Comparison of ENCODE assay signal across 8 cellular contexts in genomic region chr15:70763950-70764730, GRCh38. TPM values are rescaled to one million over a fixed set of nuclear protein-coding genes. Genes with fewer than 3 reads are reported as not detected.
DNase-seq lines count a peak whose midpoint lies in the region; ATAC-seq, FAIRE-seq and TF ChIP-seq lines count a peak whose summit lies in the region.

No MANE protein-coding gene starts in this region.

- no peak for FAIRE-seq in bronchial epithelial cell (lab: Jason Lieb, UNC)

- 2 to 4% methylated on average over 17 of the region's 17 CpGs for WGBS in aorta, 2 donors

- H3K27ac ChIP-seq in aorta (ENCODE audit: low read depth in 1 of 2, low read length in 2 of 2) = peak overlapping the region in 1 of 2 donors; percentile 62

- no peak for TF ChIP-seq CTCF in bronchial epithelial cell (IDR thresholded peaks at IDR 0.05; ENCODE audit: insufficient read depth, low read length, severe bottlenecking)

- H3K4me1 ChIP-seq in mononuclear cell (ENCODE audit: insufficient read depth, low read length) (peaks cover 28% of the 10 kb centered on the region), aorta (ENCODE audit: control insufficient read depth in 1 of 2, insufficient read depth in 2 of 2, low read length in 2 of 2) (no peaks in the 10 kb centered on the region)

- ATAC-seq in aorta (ENCODE audit: low FRiP score) (peak; percentile 2), HG03442 (IDR thresholded peaks at IDR 0.05; ENCODE audit: unreplicated experiment) (no peak)

- H3K36me3 ChIP-seq in bronchial epithelial cell (ENCODE audit: control insufficient read depth, insufficient read depth, low read length) (no peaks in the 10 kb centered on the region), aorta (ENCODE audit: control insufficient read depth in 1 of 2, insufficient read depth in 2 of 2, low read length in 1 of 2) (no peaks in the 10 kb centered on the region)

- H3K4me3 ChIP-seq in bronchial epithelial cell (ENCODE audit: low read depth, low read length) = peak overlapping the region; percentile 95
- peak overlapping the region; percentile 49 for H3K4me3 ChIP-seq in mononuclear cell (ENCODE audit: low read length)
- H3K4me3 ChIP-seq in aorta (ENCODE audit: low read length in 2 of 2) = peak overlapping the region; percentile 58 to 72

- intact Hi-C loops in aorta (cut with DNase I) = loop anchor here (1.0 to 10.0 kb wide), 2 partner anchors 36 to 51 kb away; no protein-coding TSS in a partner anchor

- H3K27me3 ChIP-seq in bronchial epithelial cell (ENCODE audit: control insufficient read depth, insufficient read depth, low read length) = no peaks in the 10 kb centered on the region
- H3K27me3 ChIP-seq in mononuclear cell (ENCODE audit: insufficient read depth, low read length) = peaks cover 43% of the 10 kb centered on the region
- no peaks in the 10 kb centered on the region for H3K27me3 ChIP-seq in aorta (ENCODE audit: control insufficient read depth in 1 of 2, insufficient read depth in 2 of 2, low read length in 1 of 2)

- peak; percentile 7 for DNase-seq in stimulated activated CD4-positive, alpha-beta T cell treated with anti-CD3 and anti-CD28 coated beads, Interleukin-15, amount 100 ng/mL, for 24 hours
- no peak for DNase-seq in stimulated activated CD4-positive, alpha-beta T cell treated with anti-CD3 and anti-CD28 coated beads, Interleukin-4, amount 100 ng/mL, for 24 hours
- DNase-seq in bronchial epithelial cell (ENCODE audit: low read depth) (no peak), aorta (no peak), nucleus accumbens (lab: John Stamatoyannopoulos, UW) (no peak), mucosa of gallbladder (ENCODE audit: low spot score) (no peak)

- H3K9me3 ChIP-seq in mononuclear cell (ENCODE audit: low read depth, low read length) (no peaks in the 10 kb centered on the region), aorta (ENCODE audit: control insufficient read depth, low read length) (no peaks in the 10 kb centered on the region)

RNA-seq across cellular contexts. Expression of gene UACA, which starts 0.8 kb away (rescaled TPM):
- total RNA-seq in bronchial epithelial cell (18.2 and 30.5 TPM in 2 replicates), mononuclear cell (2.5 TPM), aorta (100 to 1,000 TPM; 114 to 132 TPM), mucosa of gallbladder (62.2 TPM)
- polyA plus RNA-seq in aorta = 100 to 1,000 TPM in 1 of 2 donors, 10 to 100 TPM in 1; 59.6 to 185 TPM
